Comparison of ENCODE assay signal across 8 cellular contexts in genomic region chr1:99850458-99850974, GRCh38. TPM values are rescaled to one million over a fixed set of nuclear protein-coding genes. Genes with fewer than 3 reads are reported as not detected.
DNase-seq lines count a peak whose midpoint lies in the region; ATAC-seq and TF ChIP-seq lines count a peak whose summit lies in the region.

No MANE protein-coding gene starts in this region.

- H2AFZ ChIP-seq in HCT116 (ENCODE audit: low read depth, low read length, poor library complexity, severe bottlenecking) (peak overlapping the region; percentile 42), neural cell (ENCODE audit: low read depth, low read length) (peak overlapping the region; percentile 93)

- RAD21 ChIA-PET in HCT116 (lab: Charles Lee; ENCODE audit: low non-redundant PET in 1 of 2, low total read pairs in 2 of 2, uncharacterized antibody in 2 of 2, unreplicated experiment in 2 of 2) = no interaction called here

- ATAC-seq in HCT116 (peak; percentile 8; the same call in 1 of the 2 replicates), Panc1 (no peak)

- TF ChIP-seq CTCF in GM06990 (IDR thresholded peaks at IDR 0.05; ENCODE audit: insufficient read depth, low read length, poor library complexity, severe bottlenecking) = no peak
- no peak for TF ChIP-seq CTCF in HCT116 (IDR thresholded peaks at IDR 0.05 in 2 of 3, conservative IDR thresholded peaks at IDR 0.05 in 1 of 3; ENCODE audit: borderline replicate concordance in 1 of 3, insufficient read depth in 1 of 3, low read depth in 2 of 3, low read length in 2 of 3)
- no peak for TF ChIP-seq CTCF in Panc1 (IDR thresholded peaks at IDR 0.05)
- TF ChIP-seq CTCF in epithelial cell of proximal tubule (conservative IDR thresholded peaks at IDR 0.05; ENCODE audit: low read depth, low read length) = no peak
- no peak for TF ChIP-seq CTCF in neural cell (IDR thresholded peaks at IDR 0.05; ENCODE audit: poor library complexity, severe bottlenecking)

- CTCF ChIA-PET in HCT116 (lab: Charles Lee) = no interaction called here
- CTCF ChIA-PET in Panc1 (lab: Charles Lee) = no interaction called here

- TF ChIP-seq POLR2A in HCT116 (IDR thresholded peaks at IDR 0.05; ENCODE audit: borderline replicate concordance, extremely low read depth, insufficient read depth, insufficient read length) = no peak

- TF ChIP-seq EP300 in neural cell (conservative IDR thresholded peaks at IDR 0.05; ENCODE audit: poor library complexity, severe bottlenecking) = no peak

- no TSS peak for BruUV-seq in HCT116 (replicated peaks; lab: Mats Ljungman, UMichigan)
- BruUV-seq in Panc1 (replicated peaks; lab: Mats Ljungman, UMichigan) = no TSS peak

- in situ Hi-C loops in Panc1 (cut with HindIII; ENCODE audit: low pct_unique_long_range_greater_than_20kb, low sequenced_read_pairs) = no loop called here

- no peak for DNase-seq in GM06990 (ENCODE audit: extremely low read depth, insufficient read length)
- no peak for DNase-seq in HCT116 (ENCODE audit: low read depth, low spot score)
- no peak for DNase-seq in Panc1 (ENCODE audit: low read depth, low spot score)
- peak; percentile 13 for DNase-seq in epithelial cell of proximal tubule (ENCODE audit: low read depth)
- no peak for DNase-seq in NCI-H2196 treated with DMSO at 0.1 percent for 48 hours (lab: John Stamatoyannopoulos, UW; ENCODE audit: unreplicated experiment)
- DNase-seq in T1000 (lab: John Stamatoyannopoulos, UW) = no peak
- DNase-seq in stimulated activated CD4-positive, alpha-beta T cell treated with anti-CD3 and anti-CD28 coated beads, Interleukin-4, amount 100 ng/mL, for 4 hours = no peak

- peaks cover 9 to 16% of the 10 kb centered on the region in 2 experiments for H3K4me1 ChIP-seq in HCT116 (ENCODE audit: control insufficient read depth in 1 of 2, insufficient read depth in 2 of 2, low read length in 2 of 2)
- peaks cover 3% of the 10 kb centered on the region; the same call in 1 of the 2 replicates for H3K4me1 ChIP-seq in Panc1 (ENCODE audit: control insufficient read depth, insufficient read depth, low read length)

- no peaks in the 10 kb centered on the region for H3K36me3 ChIP-seq in GM06990 (ENCODE audit: control insufficient read depth, insufficient read depth, low read length)
- H3K36me3 ChIP-seq in HCT116 (ENCODE audit: control insufficient read depth in 1 of 2, insufficient read depth in 2 of 2, low read length in 2 of 2) = no peaks in the 10 kb centered on the region; a peak in 1 of 4 replicates
- H3K36me3 ChIP-seq in Panc1 (ENCODE audit: control insufficient read depth, insufficient read depth, low read length) = peaks cover 4% of the 10 kb centered on the region; the same call in 1 of the 2 replicates
- no peaks in the 10 kb centered on the region for H3K36me3 ChIP-seq in neural cell (ENCODE audit: insufficient read depth, low read length)

- POLR2A ChIA-PET in HCT116 (lab: Charles Lee) (no interaction called here), Panc1 (lab: Charles Lee) (interaction anchor here (0.7 kb wide), 1 partner anchor 9 kb away, joined by 6 read pairs; no protein-coding TSS in a partner anchor)

- H3K27ac ChIP-seq in HCT116 (ENCODE audit: low read depth, low read length) (peak overlapping the region; percentile 64), Panc1 (ENCODE audit: low read length) (peak overlapping the region; percentile 73), neural cell (ENCODE audit: low read length) (peak overlapping the region; percentile 75)

- peak overlapping the region; percentile 80 for H3K4me3 ChIP-seq in GM06990 (replicated peaks; ENCODE audit: low read depth, low read length)
- H3K4me3 ChIP-seq in HCT116 (replicated peaks in 1 of 2; ENCODE audit: low read depth in 1 of 2, low read length in 2 of 2) = peak overlapping the region; percentile 84
- H3K4me3 ChIP-seq in Panc1 (ENCODE audit: low read depth in 2 of 2, low read length in 2 of 2) = peak overlapping the region; percentile 77 to 79
- peak overlapping the region; percentile 73 for H3K4me3 ChIP-seq in epithelial cell of proximal tubule (ENCODE audit: low read depth, low read length)
- peak overlapping the region; percentile 90 for H3K4me3 ChIP-seq in neural cell (ENCODE audit: low read length)

- H4K20me1 ChIP-seq in HCT116 (ENCODE audit: insufficient read depth) (no peaks in the 10 kb centered on the region), neural cell (ENCODE audit: insufficient read depth) (no peaks in the 10 kb centered on the region)

- intact Hi-C loops in HCT116 (cut with micrococcal nuclease) (loop anchor here (5.0 kb wide), 1 partner anchor 117 kb away; the partner anchor contains the start of gene SLC35A3), Panc1 (cut with micrococcal nuclease; ENCODE audit: unreplicated experiment) (no loop called here)

- H3K9ac ChIP-seq in HCT116 (ENCODE audit: low read length) (peak overlapping the region; percentile 73), neural cell (ENCODE audit: low read length) (peak overlapping the region; percentile 90)

- no peaks in the 10 kb centered on the region for H3K79me2 ChIP-seq in HCT116 (ENCODE audit: insufficient read depth, low read length)
- H3K79me2 ChIP-seq in neural cell (replicated peaks; ENCODE audit: insufficient read depth, low read length) = peaks cover 10% of the 10 kb centered on the region

- no peaks in the 10 kb centered on the region for H3F3A ChIP-seq in neural cell (ENCODE audit: insufficient read depth, low read length, poor library complexity, severe bottlenecking)

- TF ChIP-seq RAD21 in HCT116 (IDR thresholded peaks at IDR 0.05; ENCODE audit: low read depth) (no peak), neural cell (conservative IDR thresholded peaks at IDR 0.05) (no peak)

- H3K9me2 ChIP-seq in HCT116 (ENCODE audit: insufficient read depth) = no peaks in the 10 kb centered on the region
- no peaks in the 10 kb centered on the region for H3K9me2 ChIP-seq in neural cell (ENCODE audit: insufficient read depth, low read length)

- H3K4me2 ChIP-seq in HCT116 (ENCODE audit: low read length) = peak overlapping the region; percentile 90
- peak overlapping the region; percentile 87 for H3K4me2 ChIP-seq in neural cell (ENCODE audit: low read length)

- H3K9me3 ChIP-seq in HCT116 (ENCODE audit: control insufficient read depth in 1 of 2, insufficient read depth in 1 of 2, low read depth in 1 of 2, low read length in 2 of 2) (no peaks in the 10 kb centered on the region), Panc1 (ENCODE audit: control insufficient read depth, insufficient read depth, low read depth, low read length) (no peaks in the 10 kb centered on the region), neural cell (ENCODE audit: low read length) (no peaks in the 10 kb centered on the region)

- H3K27me3 ChIP-seq in GM06990 (replicated peaks; ENCODE audit: control insufficient read depth, insufficient read depth, low read length) (no peaks in the 10 kb centered on the region), HCT116 (ENCODE audit: insufficient read depth, low read length) (no peaks in the 10 kb centered on the region), Panc1 (ENCODE audit: control insufficient read depth, insufficient read depth, low read length) (no peaks in the 10 kb centered on the region), neural cell (ENCODE audit: insufficient read depth, low read depth, low read length) (no peaks in the 10 kb centered on the region)

TF ChIP-seq in HCT116, 20 proteins besides CTCF, POLR2A, EP300 and RAD21:
- no peak for TF ChIP-seq ZNF274 (IDR thresholded peaks at IDR 0.05; ENCODE audit: low read depth, low read length)

TF ChIP-seq in neural cell, 6 proteins besides CTCF, POLR2A, EP300 and RAD21:
- TF ChIP-seq POLR2AphosphoS5 (IDR thresholded peaks at IDR 0.05) = no peak
- no peak for TF ChIP-seq TAF1 (IDR thresholded peaks at IDR 0.05; ENCODE audit: low read depth)
- TF ChIP-seq MXI1 (conservative IDR thresholded peaks at IDR 0.05; ENCODE audit: poor library complexity, severe bottlenecking) = no peak
- no peak for TF ChIP-seq REST (IDR thresholded peaks at IDR 0.05; ENCODE audit: borderline replicate concordance)
- no peak for TF ChIP-seq SMC3 (conservative IDR thresholded peaks at IDR 0.05; ENCODE audit: poor library complexity)
- TF ChIP-seq EZH2 (IDR thresholded peaks at IDR 0.05; ENCODE audit: borderline replicate concordance, insufficient read depth, low read length, poor library complexity, severe bottlenecking) = no peak

RNA-seq across cellular contexts. Expression of gene AGL, which starts 0.4 kb away (rescaled TPM):
- total RNA-seq in HCT116 (2021; ENCODE audit: unreplicated experiment) (19.4 TPM), Panc1 (2021; ENCODE audit: unreplicated experiment) (12.0 TPM), epithelial cell of proximal tubule (7.2 and 9.1 TPM in 2 replicates)
- polyA plus RNA-seq in HCT116 (2012) = 3.3 and 5.3 TPM in 2 replicates
- polyA plus RNA-seq in Panc1 (2012; ENCODE audit: insufficient read length) = 4.3 TPM
- polyA plus RNA-seq in neural cell = 16.5 and 17.7 TPM in 2 replicates
- 40.4 and 48.5 TPM in 2 replicates for polyA minus RNA-seq in neural cell
